Comparison of ENCODE assay signal across 1 cellular context in genomic region chr17:35972066-35972465, GRCh38.
TF ChIP-seq lines count a peak whose summit lies in the region.

No MANE protein-coding gene starts in this region.

TF ChIP-seq in HepG2, 621 proteins besides CTCF, POLR2A, EP300 and RAD21:
- TF ChIP-seq ZNF749 (CRISPR knock-in tag; IDR thresholded peaks at IDR 0.05; ENCODE audit: borderline replicate concordance) (no peak), ZNF629 (CRISPR knock-in tag; conservative IDR thresholded peaks at IDR 0.05) (peak; percentile 65), ZNF281 (CRISPR knock-in tag; IDR thresholded peaks at IDR 0.05; ENCODE audit: borderline replicate concordance) (0 out of 2 replicates have a peak, but pooled peaks have one; percentile 14), ZNF678 (CRISPR knock-in tag; IDR thresholded peaks at IDR 0.05) (no peak), MBD4 (IDR thresholded peaks at IDR 0.05; ENCODE audit: borderline replicate concordance, low read length) (no peak)
